ENCODE assay signal across 8 cellular contexts in the genomic region with DNA sequence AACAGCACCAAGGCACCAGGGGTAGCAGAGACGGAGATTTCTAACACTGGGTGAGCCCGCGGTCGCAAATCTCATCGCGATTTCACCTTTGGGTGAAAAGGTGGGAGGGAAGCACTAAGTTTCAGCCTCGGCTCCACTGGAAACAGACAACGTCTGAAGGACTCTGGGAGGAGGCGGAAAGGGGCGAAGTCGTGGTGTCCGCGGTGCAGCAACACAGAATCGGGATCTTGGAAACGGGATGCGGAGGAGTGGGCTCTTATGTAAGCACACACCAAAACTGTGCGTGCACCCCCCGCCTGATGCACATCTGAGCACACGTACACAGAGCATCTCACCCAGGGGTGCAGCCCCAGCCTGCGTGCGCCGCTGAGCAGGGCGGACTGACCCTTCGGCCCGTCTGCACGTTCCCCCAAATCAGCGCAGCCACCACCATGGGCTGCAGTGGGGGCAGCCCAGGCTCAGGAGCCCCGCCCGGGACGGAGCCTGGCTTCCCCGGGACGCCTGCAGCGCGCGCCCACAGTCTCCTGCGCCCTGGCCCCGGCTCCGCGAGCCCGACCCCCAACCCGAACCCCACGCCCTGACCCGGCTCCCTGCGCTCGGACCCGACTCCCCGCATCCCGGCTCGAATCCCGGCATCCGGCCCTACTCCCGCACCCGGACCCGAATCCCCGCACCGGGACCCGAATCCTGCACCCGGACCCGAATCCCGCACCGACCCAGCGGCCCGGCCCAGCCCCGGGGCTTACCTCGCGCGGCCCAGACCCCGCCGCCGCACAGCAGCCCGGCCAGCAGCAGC. TPM values are rescaled to one million over a fixed set of nuclear protein-coding genes. Genes with fewer than 3 reads are reported as not detected.
DNase-seq lines count a peak whose midpoint lies in the region; ATAC-seq and TF ChIP-seq lines count a peak whose summit lies in the region.

No MANE protein-coding gene starts in this region.

- peak; percentile 16 for ATAC-seq in activated B cell treated with CpG ODN at 0.5 μM for 24 hours (ENCODE audit: low read depth)

- H3K27me3 Mint-ChIP-seq in activated B cell treated with CpG ODN at 0.5 μM for 24 hours (no peaks in the 10 kb centered on the region), endodermal cell (ENCODE audit: insufficient read depth) (peaks cover 33% of the 10 kb centered on the region), type B pancreatic cell (peaks cover 23% of the 10 kb centered on the region)

- DNase-seq in GM10266 (ENCODE audit: extremely low spot score) (peak; percentile 46), HK-2 (ENCODE audit: unreplicated experiment) (peak; percentile 36), activated B cell treated with CpG ODN at 0.5 μM for 24 hours (no peak), endodermal cell (peak; percentile 63), type B pancreatic cell (ENCODE audit: extremely low spot score, unreplicated experiment) (peak; percentile 74), inferior parietal cortex (ENCODE audit: extremely low spot score) (no peak), NCI-H2081 treated with DMSO at 0.1 percent for 48 hours (lab: John Stamatoyannopoulos, UW) (no peak)

- H3K4me1 Mint-ChIP-seq in activated B cell treated with CpG ODN at 0.5 μM for 24 hours (peaks cover 59% of the 10 kb centered on the region), endodermal cell (peaks cover 44% of the 10 kb centered on the region), type B pancreatic cell (ENCODE audit: unreplicated experiment) (peaks cover 35% of the 10 kb centered on the region)

- H3K4me3 Mint-ChIP-seq in activated B cell treated with CpG ODN at 0.5 μM for 24 hours (peak overlapping the region; percentile 92), endodermal cell (peak overlapping the region; percentile 88), type B pancreatic cell (peak overlapping the region; percentile 98)

- H3K9ac ChIP-seq in endodermal cell (ENCODE audit: extremely low read depth, low read length, poor library complexity, severe bottlenecking), result peak overlapping the region; percentile 35

- CTCF ChIA-PET in activated B cell treated with CpG ODN at 0.5 μM for 24 hours (lab: Charles Lee), result no interaction called here

- POLR2A ChIA-PET in activated B cell treated with CpG ODN at 0.5 μM for 24 hours (lab: Charles Lee), result no interaction called here

- H3K9me3 ChIP-seq in endodermal cell (ENCODE audit: control insufficient read depth, low read length), result no peaks in the 10 kb centered on the region
- H3K9me3 ChIP-seq in muscle layer of duodenum (ENCODE audit: control insufficient read depth in 1 of 2, low read length in 2 of 2), result no peaks in the 10 kb centered on the region

- H3K36me3 ChIP-seq in endodermal cell (ENCODE audit: control insufficient read depth, insufficient read depth, low read length) (no peaks in the 10 kb centered on the region), muscle layer of duodenum (ENCODE audit: control insufficient read depth in 1 of 2, insufficient read depth in 2 of 2, low read length in 2 of 2) (no peaks in the 10 kb centered on the region)

- peaks cover 8% of the 10 kb centered on the region for H3K27me3 ChIP-seq in endodermal cell (ENCODE audit: control insufficient read depth, insufficient read depth, low read length, poor library complexity, severe bottlenecking)
- no peaks in the 10 kb centered on the region for H3K27me3 ChIP-seq in muscle layer of duodenum (ENCODE audit: low read depth, low read length)

- intact Hi-C loops in activated B cell treated with CpG ODN at 0.5 μM for 24 hours (cut with micrococcal nuclease), result loop anchor here (1.0 to 2.0 kb wide), 3 partner anchors 28 to 136 kb away; no protein-coding TSS in a partner anchor

- 0 to 1% methylated on average over 17 to 71 of the region's 71 CpGs for WGBS in endodermal cell (ENCODE audit: insufficient coverage in 1 of 2, insufficient read length in 1 of 2), 2 experiments

- H3K9me3 Mint-ChIP-seq in activated B cell treated with CpG ODN at 0.5 μM for 24 hours (no peaks in the 10 kb centered on the region), endodermal cell (no peaks in the 10 kb centered on the region), type B pancreatic cell (no peaks in the 10 kb centered on the region)

- peak overlapping the region; percentile 74 for H3K27ac Mint-ChIP-seq in activated B cell treated with CpG ODN at 0.5 μM for 24 hours
- H3K27ac Mint-ChIP-seq in endodermal cell, result peak overlapping the region; percentile 65
- H3K27ac Mint-ChIP-seq in type B pancreatic cell, result peak overlapping the region; percentile 93

- H3K4me1 ChIP-seq in endodermal cell (ENCODE audit: control insufficient read depth, insufficient read depth, low read length), result peaks cover 15% of the 10 kb centered on the region
- peaks cover 14 to 29% of the 10 kb centered on the region in 2 donors for H3K4me1 ChIP-seq in muscle layer of duodenum (ENCODE audit: control insufficient read depth in 1 of 2, insufficient read depth in 2 of 2, low read length in 2 of 2)

- H3K36me3 Mint-ChIP-seq in activated B cell treated with CpG ODN at 0.5 μM for 24 hours (ENCODE audit: low read depth) (no peaks in the 10 kb centered on the region), endodermal cell (ENCODE audit: low read depth) (no peaks in the 10 kb centered on the region), type B pancreatic cell (peaks cover 4% of the 10 kb centered on the region)

- TF ChIP-seq CTCF in GM10266 (IDR thresholded peaks at IDR 0.05; ENCODE audit: control insufficient read depth, insufficient read depth, low read depth, missing control alignments) (no peak), activated B cell treated with CpG ODN at 0.5 μM for 24 hours (IDR thresholded peaks at IDR 0.05) (no peak), endodermal cell (conservative IDR thresholded peaks at IDR 0.05) (no peak), type B pancreatic cell (conservative IDR thresholded peaks at IDR 0.05) (no peak)

- H3K27ac ChIP-seq in endodermal cell (ENCODE audit: low read depth, low read length) (peak overlapping the region; percentile 13), muscle layer of duodenum (ENCODE audit: low read length) (peak overlapping the region; percentile 51)

- H3K4me3 ChIP-seq in endodermal cell (ENCODE audit: low read length) (peak overlapping the region; percentile 96), muscle layer of duodenum (ENCODE audit: low read depth in 1 of 2, low read length in 2 of 2) (peak overlapping the region; percentile 84 to 93)

RNA-seq across cellular contexts. Expression of gene CLSTN1, which starts 0.7 kb away (rescaled TPM):
- 50.7 and 52.2 TPM in 2 replicates for total RNA-seq in activated B cell treated with CpG ODN at 0.5 μM for 24 hours
- 100 to 1,000 TPM in 1 of 2 donors, 10 to 100 TPM in 1; 96.6 to 116 TPM for total RNA-seq in endodermal cell
- polyA plus RNA-seq in endodermal cell (2013, experiment 1 of 2), result 119 TPM
- polyA plus RNA-seq in endodermal cell (2013, experiment 2 of 2), result 110 TPM
- total RNA-seq in type B pancreatic cell (ENCODE audit: low replicate concordance), result 112 and 136 TPM in 2 replicates

Comparison
In these comparisons a context has a peak if more than half of its experiments do, and no peak if none do; other contexts are left out.
1. DNase-seq: peak in GM10266 (single experiment), HK-2 (single experiment), endodermal cell (single experiment) and type B pancreatic cell (single experiment); none in activated B cell treated with CpG ODN at 0.5 μM for 24 hours (single experiment), inferior parietal cortex (single experiment) and NCI-H2081 treated with DMSO at 0.1 percent for 48 hours (single experiment).
2. Peak in every context shown above with its lines, with median percentiles within 50 percentile points of each other: H3K27ac Mint-ChIP-seq and H3K4me3 Mint-ChIP-seq.